In the genomic region with DNA sequence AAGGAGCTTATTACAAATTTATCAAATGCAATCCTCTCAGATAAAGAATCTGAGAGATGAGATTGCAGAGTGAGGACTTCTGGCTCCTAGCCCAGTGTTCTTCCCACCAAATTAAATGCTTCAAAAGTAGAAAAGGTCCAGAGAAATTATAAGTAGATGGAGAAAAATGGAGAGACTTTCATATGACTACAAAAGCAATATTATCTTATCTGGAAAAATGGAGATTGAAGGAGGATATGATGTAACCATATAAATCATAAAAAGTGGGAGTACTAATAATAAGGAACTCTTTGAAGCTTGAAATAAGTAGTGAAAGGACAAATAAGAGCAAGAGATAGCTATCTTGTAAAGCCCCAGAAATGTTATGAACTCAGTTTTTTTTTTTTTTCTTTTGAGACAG, we compare ENCODE assay signal across 11 cellular contexts. TPM values are rescaled to one million over a fixed set of nuclear protein-coding genes. Genes with fewer than 3 reads are reported as not detected.
A peak's percentile ranks its signal among the peaks of the same experiment; 100 is the strongest.
DNase-seq lines count a peak whose midpoint lies in the region; ATAC-seq, FAIRE-seq and TF ChIP-seq lines count a peak whose summit lies in the region.
"Had no signal": no experiment of that assay in that cellular context is flagged by ENCODE, and none has a peak within 500 bp of the region (broad histone marks: within the 10 kb centered on the region; RNA-seq: fewer than 3 reads in every experiment).

No MANE protein-coding gene starts in this region.

- TF ChIP-seq POLR2A in IMR-90 (IDR thresholded peaks at IDR 0.05; ENCODE audit: low read depth, low read length) (no peak), GM12878 (IDR thresholded peaks at IDR 0.05; ENCODE audit: low read depth, low read length) (no peak)

- H3K4me2 ChIP-seq in IMR-90 (ENCODE audit: low read depth, low read length) (no peak overlapping the region), GM12878 (ENCODE audit: control insufficient read depth, insufficient read depth) (peak overlapping the region; percentile 44; the same call in 1 of the 2 replicates)

- no peak overlapping the region for H4K8ac ChIP-seq in IMR-90 (ENCODE audit: low read depth in 2 of 2, low read length in 2 of 2)

- H3K56ac ChIP-seq in IMR-90 (ENCODE audit: extremely low read depth, insufficient read depth, low read length) = no peak overlapping the region

- H2BK15ac ChIP-seq in IMR-90 (ENCODE audit: low read depth, low read length) = no peak overlapping the region

- H4K20me1 ChIP-seq in IMR-90 (ENCODE audit: insufficient read depth, low read length) (peaks cover 35% of the 10 kb centered on the region), GM12878 (ENCODE audit: control insufficient read depth, insufficient read depth) (no peaks in the 10 kb centered on the region)

- peaks cover 15 to 42% of the 10 kb centered on the region in 2 donors for H3K36me3 Mint-ChIP-seq in CD4-positive, alpha-beta memory T cell
- H3K36me3 Mint-ChIP-seq in neural crest cell (ENCODE audit: low read depth) = peaks cover 12% of the 10 kb centered on the region

- TF ChIP-seq CTCF in IMR-90 (conservative IDR thresholded peaks at IDR 0.05; ENCODE audit: low read depth, low read length) (no peak), GM12878 (IDR thresholded peaks at IDR 0.05 in 2 of 3, conservative IDR thresholded peaks at IDR 0.05 in 1 of 3; ENCODE audit: control insufficient read depth in 2 of 3, extremely low read depth in 1 of 3, insufficient read depth in 1 of 3, low read depth in 3 of 3, low read length in 3 of 3) (no peak), neural crest cell (conservative IDR thresholded peaks at IDR 0.05) (no peak), dorsolateral prefrontal cortex (IDR thresholded peaks at IDR 0.05 in 54 of 56, conservative IDR thresholded peaks at IDR 0.05 in 2 of 56; ENCODE audit: low read depth in 1 of 56, partially characterized antibody in 56 of 56) (no peak)

- no peak overlapping the region for H3K23ac ChIP-seq in IMR-90 (ENCODE audit: low read depth, low read length)

- H3K27me3 ChIP-seq in CD4-positive, alpha-beta memory T cell (ENCODE audit: insufficient read depth, low read length) = no peaks in the 10 kb centered on the region
- H3K27me3 ChIP-seq in IMR-90 (ENCODE audit: control insufficient read depth, insufficient read depth, low read length) = no peaks in the 10 kb centered on the region
- no peaks in the 10 kb centered on the region for H3K27me3 ChIP-seq in GM12878 (replicated peaks in 1 of 2; ENCODE audit: control insufficient read depth in 2 of 2, insufficient read depth in 2 of 2, low read length in 1 of 2)
- no peaks in the 10 kb centered on the region for H3K27me3 ChIP-seq in dorsolateral prefrontal cortex

- CTCF ChIA-PET in CD4-positive, alpha-beta memory T cell (lab: Charles Lee; ENCODE audit: partially characterized antibody) = interaction anchor here (1.0 to 1.7 kb wide), 3 partner anchors 14 to 105 kb away, joined by 3 read pairs; no protein-coding TSS in a partner anchor
- CTCF ChIA-PET in IMR-90 (lab: Yijun Ruan, JAX) (no interaction called here), GM12878 (lab: Yijun Ruan, JAX) (interaction anchor here (0.8 to 1.3 kb wide), 4 partner anchors 10 to 70 kb away, joined by 3 to 6 read pairs (median 4); no protein-coding TSS in a partner anchor)

- no peak overlapping the region for H2BK20ac ChIP-seq in IMR-90 (ENCODE audit: low read depth, low read length)

- ATAC-seq in IMR-90 (ENCODE audit: low read depth) (no peak), GM12878 (no peak)

- H2BK120ac ChIP-seq in IMR-90 (ENCODE audit: low read depth, low read length) = no peak overlapping the region

- no peaks in the 10 kb centered on the region for H3K27me3 Mint-ChIP-seq in CD4-positive, alpha-beta memory T cell
- no peaks in the 10 kb centered on the region for H3K27me3 Mint-ChIP-seq in neural crest cell (ENCODE audit: low read depth)

- peaks cover 0 to 56% of the 10 kb centered on the region in 2 experiments; a peak in 3 of 4 replicates for H3K79me1 ChIP-seq in IMR-90 (ENCODE audit: low read depth in 1 of 2, low read length in 2 of 2)

- peaks cover 64% of the 10 kb centered on the region for H3K79me2 ChIP-seq in GM12878 (ENCODE audit: control insufficient read depth, insufficient read depth, low read length)

- H3K9ac ChIP-seq in IMR-90 (ENCODE audit: low read depth, low read length) = no peak overlapping the region
- H3K9ac ChIP-seq in GM12878 (ENCODE audit: control insufficient read depth, insufficient read depth, low read length) = no peak overlapping the region

- in situ Hi-C loops in IMR-90 (cut with MboI; ENCODE audit: low sequenced_read_pairs) (no loop called here), GM12878 (cut with MboI) (no loop called here)

- no peak overlapping the region for H3K4me3 ChIP-seq in CD4-positive, alpha-beta memory T cell (ENCODE audit: low read length in 2 of 2)
- H3K4me3 ChIP-seq in IMR-90 (ENCODE audit: insufficient read depth, low read depth, low read length) = no peak overlapping the region
- no peak overlapping the region for H3K4me3 ChIP-seq in GM12878
- H3K4me3 ChIP-seq in dorsolateral prefrontal cortex = no peak overlapping the region
- H3K4me3 ChIP-seq: skin epidermis had no signal

- DNase-seq in CD4-positive, alpha-beta memory T cell = no peak
- DNase-seq in IMR-90 (no peak), GM12878 (ENCODE audit: low read depth, low spot score) (no peak), neural crest cell (ENCODE audit: low read depth, low spot score) (no peak), dorsolateral prefrontal cortex (no peak), NCI-H187 (lab: John Stamatoyannopoulos, UW) (no peak), T-helper 2 cell (no peak)
- no peak for DNase-seq in stimulated activated CD4-positive, alpha-beta T cell treated with anti-CD3 and anti-CD28 coated beads, Interleukin-2, amount 100 ng/mL, for 48 hours
- DNase-seq: T-helper 9 cell, trophoblast cell had no signal

- TF ChIP-seq RAD21 in IMR-90 (IDR thresholded peaks at IDR 0.05; ENCODE audit: low read length) = no peak
- no peak for TF ChIP-seq RAD21 in GM12878 (IDR thresholded peaks at IDR 0.05; ENCODE audit: insufficient read depth, low read depth, low read length)

- RAD21 ChIA-PET in GM12878 (lab: Charles Lee; ENCODE audit: unreplicated experiment) = interaction anchor here (0.7 to 2.5 kb wide), 4 partner anchors 10 to 135 kb away, joined by 3 to 12 read pairs (median 3); no protein-coding TSS in a partner anchor

- H3K36me3 ChIP-seq in CD4-positive, alpha-beta memory T cell (ENCODE audit: insufficient read depth, low read length) = no peaks in the 10 kb centered on the region
- H3K36me3 ChIP-seq in IMR-90 (ENCODE audit: control insufficient read depth, insufficient read depth, low read length) = peaks cover 4% of the 10 kb centered on the region
- H3K36me3 ChIP-seq in GM12878 (ENCODE audit: control insufficient read depth in 2 of 2, insufficient read depth in 2 of 2, low read length in 1 of 2) = peaks cover 0 to 9% of the 10 kb centered on the region in 2 experiments; a peak in 2 of 4 replicates

- H2BK5ac ChIP-seq in IMR-90 (ENCODE audit: low read depth, low read length, poor library complexity, severe bottlenecking) = peak overlapping the region; percentile 51

- no peak overlapping the region for H3K4ac ChIP-seq in IMR-90 (ENCODE audit: low read depth, low read length)

- H3K4me3 Mint-ChIP-seq in CD4-positive, alpha-beta memory T cell = peak overlapping the region in 6 of 8 donors; percentile 25 to 70 (median 60)
- peak overlapping the region; percentile 74 for H3K4me3 Mint-ChIP-seq in neural crest cell

- POLR2A ChIA-PET in CD4-positive, alpha-beta memory T cell (lab: Charles Lee; ENCODE audit: partially characterized antibody) = interaction anchor here (1.2 to 5.2 kb wide), 2 partner anchors 13 to 22 kb away, joined by 3 to 42 read pairs; no protein-coding TSS in a partner anchor
- POLR2A ChIA-PET in IMR-90 (lab: Charles Lee; ENCODE audit: unreplicated experiment) = interaction anchor here (0.5 kb wide), 1 partner anchor 155 kb away, joined by 7 read pairs; no protein-coding TSS in a partner anchor
- POLR2A ChIA-PET in GM12878 (lab: Charles Lee) = interaction anchor here (0.5 to 1.3 kb wide), 5 partner anchors 17 to 403 kb away, joined by 3 to 7 read pairs (median 3); no protein-coding TSS in a partner anchor

- H3K27ac ChIP-seq in CD4-positive, alpha-beta memory T cell (ENCODE audit: low read depth, low read length) = no peak overlapping the region
- no peak overlapping the region for H3K27ac ChIP-seq in IMR-90 (ENCODE audit: insufficient read depth, low read length)
- no peak overlapping the region; the same call in 1 of the 2 replicates for H3K27ac ChIP-seq in GM12878 (ENCODE audit: control insufficient read depth, insufficient read depth)
- peak overlapping the region in 7 of 59 donors; percentile 14 to 97 (median 36) for H3K27ac ChIP-seq in dorsolateral prefrontal cortex

- dilution Hi-C loops in IMR-90 (cut with HindIII; ENCODE audit: low sequenced_read_pairs, unreplicated experiment) = no loop called here

- peaks cover 50% of the 10 kb centered on the region for H3K4me1 ChIP-seq in CD4-positive, alpha-beta memory T cell (ENCODE audit: insufficient read depth, low read length)
- H3K4me1 ChIP-seq in IMR-90 (ENCODE audit: control insufficient read depth, insufficient read depth, low read length) (peaks cover 6% of the 10 kb centered on the region), GM12878 (ENCODE audit: control insufficient read depth, insufficient read depth, low read length) (peaks cover 7% of the 10 kb centered on the region)

- SMC1A ChIA-PET in GM12878 (lab: Charles Lee; ENCODE audit: uncharacterized antibody, unreplicated experiment) = interaction anchor here (0.7 to 3.5 kb wide), 2 partner anchors 15 to 17 kb away, joined by 3 to 14 read pairs; no protein-coding TSS in a partner anchor

- no peak overlapping the region for H4K5ac ChIP-seq in IMR-90 (ENCODE audit: low read depth, low read length)

- FAIRE-seq in GM12878 (lab: Jason Lieb, UNC) = no peak

- peaks cover 0 to 4% (median 0%) of the 10 kb centered on the region in 8 donors for H3K9me3 Mint-ChIP-seq in CD4-positive, alpha-beta memory T cell
- H3K9me3 Mint-ChIP-seq in neural crest cell = peaks cover 3% of the 10 kb centered on the region

- no peak overlapping the region for H2AK5ac ChIP-seq in IMR-90 (ENCODE audit: low read depth, low read length)

- intact Hi-C loops in CD4-positive, alpha-beta memory T cell (cut with micrococcal nuclease) = no loop called here
- intact Hi-C loops in IMR-90 (cut with micrococcal nuclease) = no loop called here
- intact Hi-C loops in GM12878 (cut with micrococcal nuclease; ENCODE audit: unreplicated experiment) = no loop called here
- intact Hi-C loops in dorsolateral prefrontal cortex (cut with DNase I) = no loop called here

- H3K9me1 ChIP-seq in IMR-90 (ENCODE audit: insufficient read depth, low read length) = no peaks in the 10 kb centered on the region; the same call in 1 of the 2 replicates

- TF ChIP-seq EP300 in GM12878 (IDR thresholded peaks at IDR 0.05; ENCODE audit: borderline replicate concordance in 1 of 2, control insufficient read depth in 1 of 2, low read depth in 2 of 2, low read length in 2 of 2) = no peak

- no peak overlapping the region for H3K14ac ChIP-seq in IMR-90 (replicated peaks; ENCODE audit: low read depth, low read length)

- no peak overlapping the region for H2AFZ ChIP-seq in IMR-90 (replicated peaks; ENCODE audit: low read length, poor library complexity)
- H2AFZ ChIP-seq in GM12878 (ENCODE audit: control insufficient read depth, low read depth, low read length) = no peak overlapping the region

- peak overlapping the region in 4 of 7 donors; percentile 25 to 80 (median 78) for H3K27ac Mint-ChIP-seq in CD4-positive, alpha-beta memory T cell
- H3K27ac Mint-ChIP-seq in neural crest cell (ENCODE audit: unreplicated experiment) = no peak overlapping the region

- H3K4me1 Mint-ChIP-seq in CD4-positive, alpha-beta memory T cell = peaks cover 41 to 82% (median 59%) of the 10 kb centered on the region in 4 donors
- peaks cover 36% of the 10 kb centered on the region for H3K4me1 Mint-ChIP-seq in neural crest cell

- BruUV-seq in IMR-90 (replicated peaks; lab: Mats Ljungman, UMichigan) (no TSS peak), GM12878 (replicated peaks; lab: Mats Ljungman, UMichigan) (no TSS peak)

- no peaks in the 10 kb centered on the region for H3K9me3 ChIP-seq in CD4-positive, alpha-beta memory T cell (ENCODE audit: control insufficient read depth in 1 of 2, low read length in 2 of 2)
- 0 out of 2 replicates have a peak, but pooled peaks cover 2% of the 10 kb centered on the region for H3K9me3 ChIP-seq in IMR-90 (ENCODE audit: control insufficient read depth, insufficient read depth, low read length)
- peaks cover 4% of the 10 kb centered on the region; the same call in 2 of the 3 replicates for H3K9me3 ChIP-seq in GM12878 (replicated peaks; ENCODE audit: control insufficient read depth, insufficient read depth, low read length)

- no peak overlapping the region for H4K91ac ChIP-seq in IMR-90 (ENCODE audit: insufficient read depth, low read depth, low read length)

- H3K18ac ChIP-seq in IMR-90 (ENCODE audit: low read depth, low read length) = no peak overlapping the region

- no peak overlapping the region for H2AK9ac ChIP-seq in IMR-90 (replicated peaks; ENCODE audit: low read depth, low read length, poor library complexity)

RNA-seq across cellular contexts. Expression of a gene that starts 2.9 kb away (rescaled TPM):
- total RNA-seq in CD4-positive, alpha-beta memory T cell = 10 to 100 TPM; 35.2 to 38.9 TPM
- 10 to 100 TPM; 36.8 to 37.3 TPM for polyA plus RNA-seq in CD4-positive, alpha-beta memory T cell
- total RNA-seq in IMR-90 (2012; rRNA removed) (150 TPM in 2 replicates), GM12878 (2014; rRNA removed) (66.0 and 83.5 TPM in 2 replicates), GM12878 (2014; rRNA removed; fragmentation: Illumina TruSeq; extraction: Trizol) (73.5 and 77.0 TPM in 2 replicates), GM12878 (2021) (51.6 and 52.7 TPM in 2 replicates), neural crest cell (48.1 and 52.5 TPM in 2 replicates), dorsolateral prefrontal cortex (10 to 100 TPM; 25.8 to 51.1 (median 35.6) TPM)
- polyA plus RNA-seq in IMR-90 (2012; rRNA removed) (48.5 and 55.4 TPM in 2 replicates), GM12878 (2011; rRNA removed) (68.6 and 82.3 TPM in 2 replicates), GM12878 (2014; fragmentation: Illumina TruSeq; extraction: Trizol) (61.7 and 70.5 TPM in 2 replicates), GM12878 (2014; fragmentation: Nextera tagmentation; extraction: Ambion mirVana) (10 to 100 TPM; 18.1 to 20.1 TPM), GM12878 (2014; rRNA removed) (40.4 and 48.2 TPM in 2 replicates), GM12878 (2016; fragmentation: Nextera tagmentation; extraction: Ambion mirVana) (10 to 100 TPM; 44.3 to 49.5 TPM)
- polyA plus RNA-seq in IMR-90 (2012; cell fraction: cytosol; rRNA removed) = 19.9 and 24.2 TPM in 2 replicates
- 7.4 and 32.8 TPM in 2 replicates for polyA plus RNA-seq in IMR-90 (2012; cell fraction: nucleus; rRNA removed; ENCODE audit: low replicate concordance)
- 48.5 and 51.1 TPM in 2 replicates for total RNA-seq in GM12878 (2013; cell fraction: nucleolus; rRNA removed)
- polyA plus RNA-seq in GM12878 (2011; ENCODE audit: low read depth) = 33.3 TPM
- polyA plus RNA-seq in GM12878 (2011; cell fraction: cytosol; rRNA removed) = 36.0 and 40.0 TPM in 2 replicates
- polyA plus RNA-seq in GM12878 (2011; cell fraction: nucleus; rRNA removed) = 11.6 and 13.6 TPM in 2 replicates
- 36.2 and 37.7 TPM in 2 replicates for polyA plus RNA-seq in GM12878 (2012)
- polyA minus RNA-seq in GM12878 (2011; rRNA and poly(A)+ RNA removed) = 69.0 and 78.3 TPM in 2 replicates
- 25.9 and 27.6 TPM in 2 replicates for polyA minus RNA-seq in GM12878 (2011; cell fraction: cytosol; rRNA and poly(A)+ RNA removed)
- 13.5 and 24.4 TPM in 2 replicates for polyA minus RNA-seq in GM12878 (2011; cell fraction: nucleus; rRNA and poly(A)+ RNA removed)

RNA-seq across cellular contexts. Expression of a gene that starts 3.0 kb away (rescaled TPM):
- total RNA-seq in CD4-positive, alpha-beta memory T cell = under 1 TPM in 1 of 2 experiments, not detected in 1; 0.25 TPM
- polyA plus RNA-seq in CD4-positive, alpha-beta memory T cell = not detected
- total RNA-seq in IMR-90 (2012; rRNA removed) (not detected in 2 replicates), GM12878 (2014; rRNA removed) (0.27 and 0.45 TPM in 2 replicates), GM12878 (2014; rRNA removed; fragmentation: Illumina TruSeq; extraction: Trizol) (0.23 and 0.27 TPM in 2 replicates), GM12878 (2021) (0.21 and 0.38 TPM in 2 replicates), neural crest cell (0.14 TPM in 1 of 2 replicates, not detected in the other), dorsolateral prefrontal cortex (1 to 10 TPM in 1 of 120 experiments, under 1 TPM in 50, not detected in 69; 0.17 to 1.1 (median 0.34) TPM)
- polyA plus RNA-seq in IMR-90 (2012; rRNA removed) (not detected in 2 replicates), GM12878 (2011; rRNA removed) (0.24 and 0.31 TPM in 2 replicates), GM12878 (2014; fragmentation: Illumina TruSeq; extraction: Trizol) (1.3 and 2.1 TPM in 2 replicates), GM12878 (2014; fragmentation: Nextera tagmentation; extraction: Ambion mirVana) (under 1 TPM; 0.52 to 0.60 TPM), GM12878 (2014; rRNA removed) (0.39 and 0.49 TPM in 2 replicates), GM12878 (2016; fragmentation: Nextera tagmentation; extraction: Ambion mirVana) (1 to 10 TPM; 2.5 to 2.9 TPM)
- polyA plus RNA-seq in IMR-90 (2012; cell fraction: cytosol; rRNA removed) = not detected in 2 replicates
- 0.04 TPM in 1 of 2 replicates, not detected in the other for polyA plus RNA-seq in IMR-90 (2012; cell fraction: nucleus; rRNA removed; ENCODE audit: low replicate concordance)
- not detected in 2 replicates for total RNA-seq in GM12878 (2013; cell fraction: nucleolus; rRNA removed)
- polyA plus RNA-seq in GM12878 (2011; ENCODE audit: low read depth) = 0.72 TPM
- 0.30 and 0.33 TPM in 2 replicates for polyA plus RNA-seq in GM12878 (2011; cell fraction: cytosol; rRNA removed)
- 0.07 and 0.18 TPM in 2 replicates for polyA plus RNA-seq in GM12878 (2011; cell fraction: nucleus; rRNA removed)
- polyA plus RNA-seq in GM12878 (2012) = 0.57 and 1.0 TPM in 2 replicates
- 0.67 and 1.1 TPM in 2 replicates for polyA minus RNA-seq in GM12878 (2011; rRNA and poly(A)+ RNA removed)
- not detected in 2 replicates for polyA minus RNA-seq in GM12878 (2011; cell fraction: cytosol; rRNA and poly(A)+ RNA removed)
- 0.48 and 0.57 TPM in 2 replicates for polyA minus RNA-seq in GM12878 (2011; cell fraction: nucleus; rRNA and poly(A)+ RNA removed)

RNA-seq across cellular contexts. Expression of a gene that starts 58.2 kb away (rescaled TPM):
- total RNA-seq in CD4-positive, alpha-beta memory T cell = 1 to 10 TPM; 3.1 to 3.2 TPM
- 1 to 10 TPM in 1 of 2 donors, under 1 TPM in 1; 0.67 to 5.4 TPM for polyA plus RNA-seq in CD4-positive, alpha-beta memory T cell
- under 0.01 and 0.18 TPM in 2 replicates for total RNA-seq in IMR-90 (2012; rRNA removed)
- 0.17 and 0.19 TPM in 2 replicates for polyA plus RNA-seq in IMR-90 (2012; rRNA removed)
- 0.14 and 0.22 TPM in 2 replicates for polyA plus RNA-seq in IMR-90 (2012; cell fraction: cytosol; rRNA removed)
- 0.16 and 0.19 TPM in 2 replicates for polyA plus RNA-seq in IMR-90 (2012; cell fraction: nucleus; rRNA removed; ENCODE audit: low replicate concordance)
- total RNA-seq in GM12878 (2013; cell fraction: nucleolus; rRNA removed) = 0.25 TPM in 1 of 2 replicates, not detected in the other
- 1.8 and 2.6 TPM in 2 replicates for total RNA-seq in GM12878 (2014; rRNA removed)
- total RNA-seq in GM12878 (2014; rRNA removed; fragmentation: Illumina TruSeq; extraction: Trizol) = 1.1 and 1.3 TPM in 2 replicates
- 1.6 and 1.9 TPM in 2 replicates for total RNA-seq in GM12878 (2021)
- 2.2 TPM for polyA plus RNA-seq in GM12878 (2011; ENCODE audit: low read depth)
- polyA plus RNA-seq in GM12878 (2011; rRNA removed) = 0.04 TPM in 1 of 2 replicates, not detected in the other
- 0.06 and 0.07 TPM in 2 replicates for polyA plus RNA-seq in GM12878 (2011; cell fraction: cytosol; rRNA removed)
- polyA plus RNA-seq in GM12878 (2011; cell fraction: nucleus; rRNA removed) = not detected in 2 replicates
- polyA plus RNA-seq in GM12878 (2012) = 4.4 and 5.6 TPM in 2 replicates
- polyA plus RNA-seq in GM12878 (2014; fragmentation: Illumina TruSeq; extraction: Trizol) = 1.3 TPM in 2 replicates
- under 1 TPM; 0.23 to 0.27 TPM for polyA plus RNA-seq in GM12878 (2014; fragmentation: Nextera tagmentation; extraction: Ambion mirVana)
- polyA plus RNA-seq in GM12878 (2014; rRNA removed) = 1.8 and 2.1 TPM in 2 replicates
- 1 to 10 TPM; 1.2 to 1.5 TPM for polyA plus RNA-seq in GM12878 (2016; fragmentation: Nextera tagmentation; extraction: Ambion mirVana)
- 0.26 TPM in 1 of 2 replicates, not detected in the other for polyA minus RNA-seq in GM12878 (2011; rRNA and poly(A)+ RNA removed)
- polyA minus RNA-seq in GM12878 (2011; cell fraction: cytosol; rRNA and poly(A)+ RNA removed) = not detected in 2 replicates
- polyA minus RNA-seq in GM12878 (2011; cell fraction: nucleus; rRNA and poly(A)+ RNA removed) = 0.12 TPM in 1 of 2 replicates, not detected in the other
- total RNA-seq in neural crest cell = not detected in 2 replicates
- 1 to 10 TPM in 57 of 120 experiments, under 1 TPM in 57, not detected in 6; 0.31 to 4.0 (median 1.0) TPM for total RNA-seq in dorsolateral prefrontal cortex
